ENCODE assay signal across 7 cellular contexts in the genomic region with DNA sequence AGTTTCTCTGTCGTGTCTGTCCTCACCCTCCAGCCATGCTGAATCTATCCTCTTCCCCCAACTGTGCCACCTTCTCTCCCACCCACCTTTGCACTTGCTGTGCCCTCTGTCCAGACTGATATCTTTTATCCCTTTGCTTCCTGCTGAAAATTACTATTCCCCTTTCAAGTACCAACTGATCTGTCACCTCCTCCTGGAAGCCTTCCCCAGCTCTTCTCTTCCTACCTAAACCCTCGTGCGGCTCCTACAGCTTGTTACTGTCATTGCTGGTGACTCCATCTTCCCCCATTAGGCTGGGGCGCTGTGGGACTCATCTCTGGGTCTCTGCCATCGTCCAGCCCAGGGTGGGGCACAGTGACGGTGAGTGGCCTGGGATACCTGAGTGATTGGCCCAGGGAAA. TPM values are rescaled to one million over a fixed set of nuclear protein-coding genes. Genes with fewer than 3 reads are reported as not detected.
"Had no signal": no experiment of that assay in that cellular context is flagged by ENCODE, and none has a peak within 500 bp of the region (broad histone marks: within the 10 kb centered on the region; RNA-seq: fewer than 3 reads in every experiment).

No MANE protein-coding gene starts in this region.

- H3K27ac Mint-ChIP-seq: GM23338, H9, IgD-negative memory B cell had no signal

- DNase-seq: H9, HCEC 1CT had no signal

- H3K27me3 Mint-ChIP-seq: IgD-negative memory B cell had no signal

- H3K4me3 Mint-ChIP-seq: GM23338, H9, IgD-negative memory B cell had no signal

- FAIRE-seq: H1, H54 had no signal

- ATAC-seq: GM23338 had no signal

- H3K4me3 ChIP-seq: GM23338 had no signal

- H3K4me2 ChIP-seq: GM23338 had no signal

- H2AFZ ChIP-seq: GM23338 had no signal

- H3K4me1 Mint-ChIP-seq: GM23338, H9, IgD-negative memory B cell had no signal

RNA-seq across cellular contexts. Expression of gene BPIFB6, which starts 1.1 kb away (rescaled TPM):
- total RNA-seq: GM23338, H1, H9, HT-29 had no signal
- polyA plus RNA-seq: GM23338, H1, IgD-negative memory B cell had no signal

RNA-seq across cellular contexts. Expression of gene BPIFB3, which starts 21.1 kb away (rescaled TPM):
- total RNA-seq: GM23338, H1, H9, HT-29 had no signal
- polyA plus RNA-seq: GM23338, H1, IgD-negative memory B cell had no signal

RNA-seq across cellular contexts. Expression of gene BPIFB2, which starts 25.1 kb away (rescaled TPM):
- total RNA-seq: GM23338, H1, H9, HT-29 had no signal
- polyA plus RNA-seq: GM23338, H1, IgD-negative memory B cell had no signal

RNA-seq across cellular contexts. Expression of gene SUN5, which starts 28.3 kb away (rescaled TPM):
- total RNA-seq: GM23338, H1, H9, HT-29 had no signal
- polyA plus RNA-seq: GM23338, H1, IgD-negative memory B cell had no signal

RNA-seq across cellular contexts. Expression of gene BPIFB4, which starts 46.9 kb away (rescaled TPM):
- total RNA-seq: GM23338, H1, H9, HT-29 had no signal
- polyA plus RNA-seq: GM23338, H1, IgD-negative memory B cell had no signal
